In the genomic region with DNA sequence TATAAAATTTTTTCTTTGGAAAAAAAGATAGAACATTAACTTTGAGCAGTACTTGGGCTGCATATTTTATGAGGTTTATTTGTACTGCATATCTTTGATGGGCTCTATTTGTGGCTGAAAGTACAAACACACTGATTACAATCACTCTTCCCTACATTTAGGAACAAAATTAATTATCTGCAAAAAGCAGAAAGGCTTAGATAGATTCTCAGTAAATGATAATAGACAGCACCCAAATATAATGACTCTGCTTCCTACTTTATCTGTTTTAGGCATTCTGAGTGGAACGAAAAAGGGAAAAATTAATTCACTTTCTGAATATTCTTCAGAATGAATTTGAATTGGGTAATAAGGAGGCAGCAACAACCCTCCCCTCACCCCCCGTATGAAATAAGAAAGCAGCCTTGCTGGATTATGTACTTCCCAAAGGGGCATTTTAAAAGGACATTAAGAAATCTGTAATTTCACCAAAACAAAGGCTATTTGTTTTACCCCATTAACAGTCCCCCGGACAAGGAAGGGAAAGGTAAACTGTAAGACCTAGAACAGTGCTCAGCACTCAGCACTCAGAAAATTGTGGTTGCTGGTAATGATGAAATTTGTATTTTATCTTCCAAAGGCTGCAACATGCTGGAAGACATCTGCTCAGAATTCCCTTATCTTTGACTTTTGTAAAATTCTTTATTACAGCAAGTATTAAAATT, we compare ENCODE assay signal across 18 cellular contexts.
A peak's percentile ranks its signal among the peaks of the same experiment; 100 is the strongest.
DNase-seq lines count a peak whose midpoint lies in the region; ATAC-seq, FAIRE-seq and TF ChIP-seq lines count a peak whose summit lies in the region.
"Had no signal": no experiment of that assay in that cellular context is flagged by ENCODE, and none has a peak within 500 bp of the region (broad histone marks: within the 10 kb centered on the region; RNA-seq: fewer than 3 reads in every experiment).

No MANE protein-coding gene starts in this region.

- H3K4me2 ChIP-seq in A549: no peak overlapping the region
- H3K4me2 ChIP-seq: BLaER1 treated with 17β-estradiol and CSF1 and Interleukin-3, amounts not matched to agents 10 nM and 100 nM; GM23338 had no signal

- TF ChIP-seq EP300 in A549 (IDR thresholded peaks at IDR 0.05): no peak

- no peak for TF ChIP-seq RAD21 in A549 (conservative IDR thresholded peaks at IDR 0.05 in 1 of 2, IDR thresholded peaks at IDR 0.05 in 1 of 2)

- DNase-seq in Right ventricle myocardium inferior (ENCODE audit: missing footprints) (no peak), left ventricle myocardium inferior (no peak), A549 (ENCODE audit: low read depth in 1 of 2, low spot score in 1 of 2) (no peak), sciatic nerve (ENCODE audit: low spot score) (no peak), coronary artery (ENCODE audit: low spot score) (no peak)
- DNase-seq: 8988T; Calu3; CD8-positive, alpha-beta T cell; DMS79 treated with DMSO at 0.1 percent for 48 hours; EL; H7; HFFc6 had no signal

- 15% methylated on average over 3 of the region's 3 CpGs for WGBS in A549 (ENCODE audit: missing lambda C conversion rate)

- CTCF ChIA-PET in A549 (lab: Yijun Ruan, JAX): no interaction called here

- no peak for TF ChIP-seq POLR2A in A549 (IDR thresholded peaks at IDR 0.05; ENCODE audit: low read length)

- no peak overlapping the region for H3K27ac ChIP-seq in left ventricle myocardium inferior (replicated peaks)
- H3K27ac ChIP-seq in A549: no peak overlapping the region
- peak overlapping the region; percentile 51; the same call in 1 of the 2 replicates for H3K27ac ChIP-seq in VCaP
- H3K27ac ChIP-seq in coronary artery: no peak overlapping the region
- H3K27ac ChIP-seq: BLaER1 treated with 17β-estradiol and CSF1 and Interleukin-3, amounts not matched to agents 10 nM and 100 nM had no signal

- POLR2A ChIA-PET in A549 (lab: Yijun Ruan, JAX): no interaction called here

- H3K36me3 ChIP-seq in left ventricle myocardium inferior: no peaks in the 10 kb centered on the region
- H3K36me3 ChIP-seq: BLaER1 treated with 17β-estradiol and CSF1 and Interleukin-3, amounts not matched to agents 10 nM and 100 nM had no signal

- no peaks in the 10 kb centered on the region for H3K27me3 ChIP-seq in left ventricle myocardium inferior (ENCODE audit: low read depth)

- ATAC-seq in Right ventricle myocardium inferior: peak; percentile 62
- ATAC-seq in A549: no peak
- ATAC-seq in sciatic nerve: peak; percentile 81
- ATAC-seq in HG02885 (IDR thresholded peaks at IDR 0.05; ENCODE audit: poor library complexity, unreplicated experiment): no peak
- ATAC-seq: CD8-positive, alpha-beta T cell; GM12878; GM23338; HCT116 had no signal

- H3K4me3 ChIP-seq in left ventricle myocardium inferior (no peak overlapping the region), A549 (no peak overlapping the region), coronary artery (no peak overlapping the region)
- H3K4me3 ChIP-seq: BLaER1 treated with 17β-estradiol and CSF1 and Interleukin-3, amounts not matched to agents 10 nM and 100 nM; GM12878; GM23338 had no signal

- FAIRE-seq in A549 (lab: Jason Lieb, UNC): peak; percentile 81
- FAIRE-seq: GM12878 had no signal

- H3K4me1 ChIP-seq in left ventricle myocardium inferior (no peaks in the 10 kb centered on the region), A549 (no peaks in the 10 kb centered on the region)

- intact Hi-C loops in Right ventricle myocardium inferior (cut with DNase I): no loop called here
- intact Hi-C loops in left ventricle myocardium inferior (cut with micrococcal nuclease): no loop called here
- intact Hi-C loops in sciatic nerve (cut with DNase I): loop anchor here (5.0 kb wide), 1 partner anchor 105 kb away; no protein-coding TSS in a partner anchor

- TF ChIP-seq CTCF in left ventricle myocardium inferior (IDR thresholded peaks at IDR 0.05; ENCODE audit: borderline replicate concordance): no peak
- no peak for TF ChIP-seq CTCF in A549 (IDR thresholded peaks at IDR 0.05)
- no peak for TF ChIP-seq CTCF in VCaP (conservative IDR thresholded peaks at IDR 0.05)
- TF ChIP-seq CTCF in coronary artery (IDR thresholded peaks at IDR 0.05): no peak

- H3K9me3 ChIP-seq in left ventricle myocardium inferior (replicated peaks) (no peaks in the 10 kb centered on the region), A549 (no peaks in the 10 kb centered on the region)
- H3K9me3 ChIP-seq: BLaER1 treated with 17β-estradiol and CSF1 and Interleukin-3, amounts not matched to agents 10 nM and 100 nM had no signal

TF ChIP-seq in A549, 52 proteins besides CTCF, POLR2A, EP300 and RAD21:
- TF ChIP-seq FOSL2 (IDR thresholded peaks at IDR 0.05): no peak
- TF ChIP-seq FOSL2 (CRISPR knock-in tag; IDR thresholded peaks at IDR 0.05): no peak

Comparison
In these comparisons a context has a peak if more than half of its experiments do, and no peak if none do; other contexts are left out.
1. ATAC-seq: peak in Right ventricle myocardium inferior (single experiment) and sciatic nerve (single experiment); none in A549 (0 of 2) and HG02885 (single experiment).